In the genomic region with DNA sequence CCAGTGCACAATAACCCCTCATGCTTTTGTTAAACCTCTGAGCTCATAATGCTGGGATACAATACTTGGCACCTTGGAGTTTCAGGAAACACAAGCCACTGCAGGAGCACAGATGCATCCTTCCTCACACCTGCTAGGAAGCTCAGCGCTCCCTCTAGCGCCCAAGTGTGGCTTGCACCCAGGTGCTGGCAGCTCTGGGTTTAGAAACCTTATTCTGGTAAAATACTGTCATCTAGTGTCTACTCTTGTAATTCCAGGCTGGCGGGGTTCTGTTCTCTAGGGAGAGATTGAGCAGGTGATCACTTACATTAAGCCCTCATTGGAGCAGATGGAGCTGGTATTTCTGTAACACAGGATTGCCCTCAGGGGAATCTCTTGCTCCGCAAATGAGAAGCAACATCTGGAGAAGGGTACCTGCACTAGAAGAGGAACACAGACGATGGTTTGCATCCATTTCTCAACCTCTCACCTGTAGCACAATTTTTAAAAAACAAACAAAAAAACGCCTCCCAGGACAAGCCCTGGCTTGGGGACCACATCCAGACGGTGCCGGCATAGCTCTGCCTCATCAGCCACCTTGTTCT, we compare ENCODE assay signal across 8 cellular contexts. TPM values are rescaled to one million over a fixed set of nuclear protein-coding genes. Genes with fewer than 3 reads are reported as not detected.
DNase-seq lines count a peak whose midpoint lies in the region; ATAC-seq and TF ChIP-seq lines count a peak whose summit lies in the region.

No MANE protein-coding gene starts in this region.

- H3K9me3 Mint-ChIP-seq in naive thymus-derived CD4-positive, alpha-beta T cell, result no peaks in the 10 kb centered on the region

- no peaks in the 10 kb centered on the region for H3K36me3 ChIP-seq in IMR-90 (ENCODE audit: control insufficient read depth, insufficient read depth, low read length)
- no peaks in the 10 kb centered on the region for H3K36me3 ChIP-seq in esophagus squamous epithelium
- no peaks in the 10 kb centered on the region for H3K36me3 ChIP-seq in naive thymus-derived CD4-positive, alpha-beta T cell (ENCODE audit: control insufficient read depth in 2 of 3, insufficient read depth in 3 of 3, low read length in 3 of 3)

- ATAC-seq in GM18498 (IDR thresholded peaks at IDR 0.05; ENCODE audit: unreplicated experiment), result peak; percentile 81
- ATAC-seq in IMR-90 (ENCODE audit: low read depth), result peak; percentile 93
- peak; percentile 89 for ATAC-seq in naive thymus-derived CD4-positive, alpha-beta T cell

- no peak overlapping the region for H3K23ac ChIP-seq in IMR-90 (ENCODE audit: low read depth, low read length)

- no peaks in the 10 kb centered on the region for H3K4me1 ChIP-seq in IMR-90 (ENCODE audit: control insufficient read depth, insufficient read depth, low read length)
- H3K4me1 ChIP-seq in esophagus squamous epithelium, result peaks cover 0 to 3% (median 0%) of the 10 kb centered on the region in 3 donors
- no peaks in the 10 kb centered on the region for H3K4me1 ChIP-seq in naive thymus-derived CD4-positive, alpha-beta T cell (ENCODE audit: control insufficient read depth in 2 of 2, insufficient read depth in 2 of 2, low read length in 2 of 2)

- no peak overlapping the region for H3K18ac ChIP-seq in IMR-90 (ENCODE audit: low read depth, low read length)

- H4K20me1 ChIP-seq in IMR-90 (ENCODE audit: insufficient read depth, low read length), result no peaks in the 10 kb centered on the region

- H3K14ac ChIP-seq in IMR-90 (replicated peaks; ENCODE audit: low read depth, low read length), result no peak overlapping the region

- peak overlapping the region; percentile 21 for H2AFZ ChIP-seq in IMR-90 (replicated peaks; ENCODE audit: low read length, poor library complexity)

- BruUV-seq in IMR-90 (replicated peaks; lab: Mats Ljungman, UMichigan), result no TSS peak

- no peak overlapping the region for H3K4me3 Mint-ChIP-seq in naive thymus-derived CD4-positive, alpha-beta T cell

- H3K4me3 ChIP-seq in IMR-90 (ENCODE audit: insufficient read depth, low read depth, low read length) (no peak overlapping the region), esophagus squamous epithelium (no peak overlapping the region)
- H3K4me3 ChIP-seq in naive thymus-derived CD4-positive, alpha-beta T cell (ENCODE audit: low read length), result no peak overlapping the region

- TF ChIP-seq CTCF in IMR-90 (conservative IDR thresholded peaks at IDR 0.05; ENCODE audit: low read depth, low read length) (peak; percentile 100), esophagus squamous epithelium (IDR thresholded peaks at IDR 0.05) (peak; percentile 91 to 100 (median 99))

- no peak overlapping the region for H2BK20ac ChIP-seq in IMR-90 (ENCODE audit: low read depth, low read length)

- no CpG with 5 or more reads among the region's 8 CpGs for WGBS in IMR-90 (ENCODE audit: extremely low coverage in 2 of 2, insufficient read length in 1 of 2), 2 experiments
- 18 to 23% methylated on average over 8 of the region's 8 CpGs for WGBS in esophagus squamous epithelium, 2 donors

- H3K56ac ChIP-seq in IMR-90 (ENCODE audit: extremely low read depth, insufficient read depth, low read length), result no peak overlapping the region

- H2BK15ac ChIP-seq in IMR-90 (ENCODE audit: low read depth, low read length), result no peak overlapping the region

- H3K9me3 ChIP-seq in IMR-90 (ENCODE audit: control insufficient read depth, insufficient read depth, low read length), result no peaks in the 10 kb centered on the region
- H3K9me3 ChIP-seq in esophagus squamous epithelium, result no peaks in the 10 kb centered on the region
- H3K9me3 ChIP-seq in naive thymus-derived CD4-positive, alpha-beta T cell (ENCODE audit: control insufficient read depth in 2 of 3, low read length in 3 of 3), result no peaks in the 10 kb centered on the region

- H2AK5ac ChIP-seq in IMR-90 (ENCODE audit: low read depth, low read length), result no peak overlapping the region

- TF ChIP-seq POLR2A in IMR-90 (IDR thresholded peaks at IDR 0.05; ENCODE audit: low read depth, low read length), result peak; percentile 60; the same call in 1 of the 2 replicates
- no peak for TF ChIP-seq POLR2A in esophagus squamous epithelium (IDR thresholded peaks at IDR 0.05)

- no peak overlapping the region for H4K5ac ChIP-seq in IMR-90 (ENCODE audit: low read depth, low read length)

- TF ChIP-seq RAD21 in IMR-90 (IDR thresholded peaks at IDR 0.05; ENCODE audit: low read length), result peak; percentile 100

- H3K9ac ChIP-seq in IMR-90 (ENCODE audit: low read depth, low read length), result no peak overlapping the region

- no peaks in the 10 kb centered on the region for H3K9me1 ChIP-seq in IMR-90 (ENCODE audit: insufficient read depth, low read length)

- intact Hi-C loops in IMR-90 (cut with micrococcal nuclease) (loop anchor here (1.0 to 2.0 kb wide), 5 partner anchors 47 to 582 kb away; no protein-coding TSS in a partner anchor), esophagus squamous epithelium (cut with DNase I) (loop anchor here (2.0 kb wide), 1 partner anchor 161 kb away; no protein-coding TSS in a partner anchor)
- intact Hi-C loops in naive thymus-derived CD4-positive, alpha-beta T cell (cut with micrococcal nuclease), result loop anchor here in 1 of 2 donors (1.0 kb wide), 2 partner anchors 161 to 190 kb away; no protein-coding TSS in a partner anchor

- peak; percentile 81 for DNase-seq in A172 (ENCODE audit: low spot score)
- DNase-seq in IMR-90, result peak; percentile 86
- peak; percentile 74 for DNase-seq in NOMO-1 treated with dmso at 0.1 percent for 144 hours (lab: John Stamatoyannopoulos, UW; ENCODE audit: unreplicated experiment)
- peak; percentile 62 for DNase-seq in activated T-cell treated with anti-CD3 and anti-CD28 coated beads for 24 hours (ENCODE audit: low read depth)
- peak; percentile 39 for DNase-seq in esophagus squamous epithelium (lab: John Stamatoyannopoulos, UW)
- peak; percentile 17 to 78 (median 40) for DNase-seq in naive thymus-derived CD4-positive, alpha-beta T cell
- DNase-seq in stimulated activated naive CD4-positive, alpha-beta T cell treated with Interleukin-2 at 50 U/mL for 16 hours (lab: John Stamatoyannopoulos, UW), result peak; percentile 30

- POLR2A ChIA-PET in IMR-90 (lab: Charles Lee; ENCODE audit: unreplicated experiment), result no interaction called here
- POLR2A ChIA-PET in naive thymus-derived CD4-positive, alpha-beta T cell (lab: Charles Lee), result no interaction called here

- peaks cover 5 to 44% (median 8%) of the 10 kb centered on the region in 7 donors for H3K4me1 Mint-ChIP-seq in naive thymus-derived CD4-positive, alpha-beta T cell

- H2AK9ac ChIP-seq in IMR-90 (replicated peaks; ENCODE audit: low read depth, low read length, poor library complexity), result no peak overlapping the region

- in situ Hi-C loops in IMR-90 (cut with MboI; ENCODE audit: low sequenced_read_pairs), result loop anchor here (5.0 to 10.0 kb wide), 2 partner anchors 164 to 587 kb away; no protein-coding TSS in a partner anchor

- H3K27ac ChIP-seq in IMR-90 (ENCODE audit: insufficient read depth, low read length), result no peak overlapping the region
- no peak overlapping the region for H3K27ac ChIP-seq in esophagus squamous epithelium
- H3K27ac ChIP-seq in naive thymus-derived CD4-positive, alpha-beta T cell (ENCODE audit: low read depth, low read length), result no peak overlapping the region

- no peak overlapping the region for H3K4me2 ChIP-seq in IMR-90 (ENCODE audit: low read depth, low read length)

- no peaks in the 10 kb centered on the region for H3K79me1 ChIP-seq in IMR-90 (ENCODE audit: low read depth in 1 of 2, low read length in 2 of 2)

- H3K27ac Mint-ChIP-seq in naive thymus-derived CD4-positive, alpha-beta T cell, result peak overlapping the region in 1 of 9 donors; percentile 21

- H4K91ac ChIP-seq in IMR-90 (ENCODE audit: insufficient read depth, low read depth, low read length), result no peak overlapping the region

- H3K36me3 Mint-ChIP-seq in naive thymus-derived CD4-positive, alpha-beta T cell, result no peaks in the 10 kb centered on the region

- peaks cover 12 to 36% (median 16%) of the 10 kb centered on the region in 5 donors for H3K27me3 Mint-ChIP-seq in naive thymus-derived CD4-positive, alpha-beta T cell

- H3K27me3 ChIP-seq in IMR-90 (ENCODE audit: control insufficient read depth, insufficient read depth, low read length), result peaks cover 6% of the 10 kb centered on the region; the same call in 1 of the 2 replicates
- H3K27me3 ChIP-seq in esophagus squamous epithelium, result peaks cover 0 to 46% (median 0%) of the 10 kb centered on the region in 4 donors
- no peaks in the 10 kb centered on the region for H3K27me3 ChIP-seq in naive thymus-derived CD4-positive, alpha-beta T cell (ENCODE audit: control insufficient read depth in 2 of 2, insufficient read depth in 2 of 2, low read length in 2 of 2)

- no peak overlapping the region for H3K4ac ChIP-seq in IMR-90 (ENCODE audit: low read depth, low read length)

- dilution Hi-C loops in IMR-90 (cut with HindIII; ENCODE audit: low sequenced_read_pairs, unreplicated experiment), result no loop called here

- no peak overlapping the region for H4K8ac ChIP-seq in IMR-90 (ENCODE audit: low read depth in 2 of 2, low read length in 2 of 2)

- H2BK5ac ChIP-seq in IMR-90 (ENCODE audit: low read depth, low read length, poor library complexity, severe bottlenecking), result no peak overlapping the region

- CTCF ChIA-PET in IMR-90 (lab: Yijun Ruan, JAX), result interaction anchor here (0.6 to 4.1 kb wide), 35 partner anchors 8 to 583 kb away, joined by 3 to 82 read pairs (median 4); a partner anchor contains a TSS
- CTCF ChIA-PET in naive thymus-derived CD4-positive, alpha-beta T cell (lab: Charles Lee), result interaction anchor here (0.8 to 2.0 kb wide), 7 partner anchors 9 to 163 kb away, joined by 3 to 8 read pairs (median 4); no protein-coding TSS in a partner anchor

- H2BK120ac ChIP-seq in IMR-90 (ENCODE audit: low read depth, low read length), result no peak overlapping the region

RNA-seq across cellular contexts. Expression of a gene that starts 1.5 kb away (rescaled TPM):
- total RNA-seq in A172 (2014; rRNA removed; shearing (Covaris generic)), result not detected in 2 replicates
- total RNA-seq in IMR-90 (2012; rRNA removed) (not detected in 2 replicates), esophagus squamous epithelium (not detected)
- polyA plus RNA-seq in IMR-90 (2012; rRNA removed), result not detected in 2 replicates
- not detected in 2 replicates for polyA plus RNA-seq in IMR-90 (2012; cell fraction: cytosol; rRNA removed)
- polyA plus RNA-seq in IMR-90 (2012; cell fraction: nucleus; rRNA removed; ENCODE audit: low replicate concordance), result not detected in 2 replicates
- 10 to 100 TPM in 1 of 5 experiments, not detected in 4; 17.4 TPM for total RNA-seq in naive thymus-derived CD4-positive, alpha-beta T cell
- not detected for polyA plus RNA-seq in naive thymus-derived CD4-positive, alpha-beta T cell

RNA-seq across cellular contexts. Expression of a gene that starts 5.3 kb away (rescaled TPM):
- not detected in 2 replicates for total RNA-seq in A172 (2014; rRNA removed; shearing (Covaris generic))
- 0.18 TPM in 1 of 2 replicates, not detected in the other for total RNA-seq in IMR-90 (2012; rRNA removed)
- polyA plus RNA-seq in IMR-90 (2012; rRNA removed), result not detected in 2 replicates
- polyA plus RNA-seq in IMR-90 (2012; cell fraction: cytosol; rRNA removed), result not detected in 2 replicates
- polyA plus RNA-seq in IMR-90 (2012; cell fraction: nucleus; rRNA removed; ENCODE audit: low replicate concordance), result not detected in 2 replicates
- total RNA-seq in esophagus squamous epithelium, result 1 to 10 TPM in 2 of 4 donors, under 1 TPM in 1, not detected in 1; 0.57 to 1.6 (median 1.4) TPM
- not detected for total RNA-seq in naive thymus-derived CD4-positive, alpha-beta T cell
- polyA plus RNA-seq in naive thymus-derived CD4-positive, alpha-beta T cell, result not detected

RNA-seq across cellular contexts. Expression of a gene that starts 42.3 kb away (rescaled TPM):
- total RNA-seq in A172 (2014; rRNA removed; shearing (Covaris generic)), result not detected in 2 replicates
- not detected in 2 replicates for total RNA-seq in IMR-90 (2012; rRNA removed)
- not detected in 2 replicates for polyA plus RNA-seq in IMR-90 (2012; rRNA removed)
- not detected in 2 replicates for polyA plus RNA-seq in IMR-90 (2012; cell fraction: cytosol; rRNA removed)
- not detected in 2 replicates for polyA plus RNA-seq in IMR-90 (2012; cell fraction: nucleus; rRNA removed; ENCODE audit: low replicate concordance)
- under 1 TPM in 1 of 4 donors, not detected in 3; 0.26 TPM for total RNA-seq in esophagus squamous epithelium
- not detected for total RNA-seq in naive thymus-derived CD4-positive, alpha-beta T cell
- polyA plus RNA-seq in naive thymus-derived CD4-positive, alpha-beta T cell, result not detected

Comparison
In these comparisons a context has a peak if more than half of its experiments do, and no peak if none do; other contexts are left out.
1. DNase-seq: peak in every context shown above with its lines; median percentile 86 in IMR-90; 81 in A172; 74 in NOMO-1 treated with dmso at 0.1 percent for 144 hours; 62 in activated T-cell treated with anti-CD3 and anti-CD28 coated beads for 24 hours; 40 in naive thymus-derived CD4-positive, alpha-beta T cell; 39 in esophagus squamous epithelium; 30 in stimulated activated naive CD4-positive, alpha-beta T cell treated with Interleukin-2 at 50 U/mL for 16 hours.